ENCODE assay signal across 26 cellular contexts in the genomic region with DNA sequence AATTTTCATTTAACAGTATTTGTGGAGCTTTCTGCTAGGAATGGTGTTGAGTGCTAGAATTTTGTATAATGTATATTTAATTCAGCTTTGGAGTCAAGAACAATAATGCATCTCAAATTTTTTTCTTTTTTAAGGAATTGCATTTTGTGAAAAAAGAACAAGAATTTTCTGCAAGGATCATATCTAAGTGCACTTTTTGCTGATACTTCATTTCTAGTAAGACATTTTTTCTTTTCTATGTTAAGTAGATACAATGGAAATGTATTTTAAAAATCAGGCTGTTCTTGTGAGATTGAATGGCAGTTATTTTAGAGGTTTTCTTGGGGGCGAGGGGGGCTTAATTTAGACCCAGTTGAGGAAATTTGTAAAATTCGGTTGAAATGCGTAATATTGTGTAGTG. TPM values are rescaled to one million over a fixed set of nuclear protein-coding genes. Genes with fewer than 3 reads are reported as not detected.
DNase-seq lines count a peak whose midpoint lies in the region; ATAC-seq, FAIRE-seq and TF ChIP-seq lines count a peak whose summit lies in the region.
"Had no signal": no experiment of that assay in that cellular context is flagged by ENCODE, and none has a peak within 500 bp of the region (broad histone marks: within the 10 kb centered on the region; RNA-seq: fewer than 3 reads in every experiment).

No MANE protein-coding gene starts in this region.

- WGBS in A549 (ENCODE audit: missing lambda C conversion rate) = 94% methylated on average over 3 of the region's 3 CpGs
- WGBS in IMR-90 (ENCODE audit: extremely low coverage in 2 of 2, insufficient read length in 1 of 2), 2 experiments = no CpG with 5 or more reads among the region's 3 CpGs
- WGBS in K562 (ENCODE audit: insufficient coverage, low coverage, missing lambda C conversion rate) = 41% methylated on average over 3 of the region's 3 CpGs

- no peak overlapping the region for H3K4ac ChIP-seq in IMR-90 (ENCODE audit: low read depth, low read length)

- BruUV-seq in IMR-90 (replicated peaks; lab: Mats Ljungman, UMichigan) (no TSS peak), K562 (replicated peaks; lab: Mats Ljungman, UMichigan) (no TSS peak)

- H2BK120ac ChIP-seq in IMR-90 (ENCODE audit: low read depth, low read length) = no peak overlapping the region

- H3K9me3 ChIP-seq in A549 (no peaks in the 10 kb centered on the region), IMR-90 (ENCODE audit: control insufficient read depth, insufficient read depth, low read length) (no peaks in the 10 kb centered on the region), K562 (replicated peaks; ENCODE audit: control insufficient read depth, insufficient read depth, low read depth, low read length) (no peaks in the 10 kb centered on the region)
- H3K9me3 ChIP-seq: BE2C had no signal

- intact Hi-C loops in IMR-90 (cut with micrococcal nuclease) (no loop called here), K562 (cut with micrococcal nuclease) (no loop called here)

- no peak overlapping the region for H3K9ac ChIP-seq in IMR-90 (ENCODE audit: low read depth, low read length)
- H3K9ac ChIP-seq in K562 (ENCODE audit: insufficient read depth in 1 of 2, low read depth in 2 of 2, low read length in 2 of 2) = no peak overlapping the region
- H3K9ac ChIP-seq: BLaER1 had no signal

- no peak overlapping the region for H3K23ac ChIP-seq in IMR-90 (ENCODE audit: low read depth, low read length)

- H3K4me3 ChIP-seq in A549 = no peak overlapping the region
- H3K4me3 ChIP-seq in IMR-90 (ENCODE audit: insufficient read depth, low read depth, low read length) = no peak overlapping the region
- H3K4me3 ChIP-seq in K562 = no peak overlapping the region
- H3K4me3 ChIP-seq: BLaER1, GM12878 had no signal

- TF ChIP-seq CTCF in A549 (IDR thresholded peaks at IDR 0.05) (no peak), IMR-90 (conservative IDR thresholded peaks at IDR 0.05; ENCODE audit: low read depth, low read length) (no peak), K562 (IDR thresholded peaks at IDR 0.05 in 2 of 3, conservative IDR thresholded peaks at IDR 0.05 in 1 of 3; ENCODE audit: insufficient read depth in 2 of 3, low read depth in 1 of 3, low read length in 3 of 3) (no peak)

- no peak overlapping the region for H2AFZ ChIP-seq in IMR-90 (replicated peaks; ENCODE audit: low read length, poor library complexity)
- H2AFZ ChIP-seq in K562 (ENCODE audit: low read depth, low read length) = no peak overlapping the region

- no peak overlapping the region for H2BK20ac ChIP-seq in IMR-90 (ENCODE audit: low read depth, low read length)

- FAIRE-seq in A204.1 (lab: Jason Lieb, UNC) (peak; percentile 25), A549 (lab: Jason Lieb, UNC) (peak; percentile 32), K562 (lab: Jason Lieb, UNC) (no peak)
- FAIRE-seq: GM12878, GM12892, GM18507 had no signal

- H3K79me1 ChIP-seq in IMR-90 (ENCODE audit: low read depth in 1 of 2, low read length in 2 of 2) = peaks cover 27 to 46% of the 10 kb centered on the region in 2 experiments

- H3K27ac ChIP-seq in A549 (no peak overlapping the region), IMR-90 (ENCODE audit: insufficient read depth, low read length) (no peak overlapping the region), K562 (ENCODE audit: extremely low read depth, low read depth, low read length) (no peak overlapping the region)
- H3K27ac ChIP-seq: BLaER1 had no signal

- no peaks in the 10 kb centered on the region for H3K27me3 ChIP-seq in IMR-90 (ENCODE audit: control insufficient read depth, insufficient read depth, low read length)
- no peaks in the 10 kb centered on the region for H3K27me3 ChIP-seq in K562 (ENCODE audit: control insufficient read depth in 2 of 2, insufficient read depth in 2 of 2, low read length in 2 of 2)
- H3K27me3 ChIP-seq: BE2C, BLaER1 had no signal

- H3K9me1 ChIP-seq in IMR-90 (ENCODE audit: insufficient read depth, low read length) (0 out of 2 replicates have a peak, but pooled peaks cover 2% of the 10 kb centered on the region), K562 (ENCODE audit: control insufficient read depth, insufficient read depth, low read length) (no peaks in the 10 kb centered on the region)

- no peak for ATAC-seq in A549
- ATAC-seq in IMR-90 (ENCODE audit: low read depth) = no peak
- ATAC-seq in K562 = no peak
- no peak for ATAC-seq in HG02840 (IDR thresholded peaks at IDR 0.05; ENCODE audit: low FRiP score, unreplicated experiment)
- ATAC-seq: GM12878 had no signal

- TF ChIP-seq POLR2A in A549 (IDR thresholded peaks at IDR 0.05; ENCODE audit: low read length) (no peak), IMR-90 (IDR thresholded peaks at IDR 0.05; ENCODE audit: low read depth, low read length) (no peak), K562 (conservative IDR thresholded peaks at IDR 0.05) (no peak)

- H2AK5ac ChIP-seq in IMR-90 (ENCODE audit: low read depth, low read length) = no peak overlapping the region

- no peak overlapping the region for H2AK9ac ChIP-seq in IMR-90 (replicated peaks; ENCODE audit: low read depth, low read length, poor library complexity)

- dilution Hi-C loops in IMR-90 (cut with HindIII; ENCODE audit: low sequenced_read_pairs, unreplicated experiment) = no loop called here

- H3K14ac ChIP-seq in IMR-90 (replicated peaks; ENCODE audit: low read depth, low read length) = no peak overlapping the region

- CTCF ChIA-PET in A549 (lab: Yijun Ruan, JAX) = interaction anchor here (0.6 to 0.7 kb wide), 2 partner anchors 106 to 508 kb away, joined by 3 read pairs; no protein-coding TSS in a partner anchor
- CTCF ChIA-PET in IMR-90 (lab: Yijun Ruan, JAX) = no interaction called here
- CTCF ChIA-PET in K562 (lab: Yijun Ruan, JAX; ENCODE audit: low intra/inter-chr PET ratio) = no interaction called here

- H4K91ac ChIP-seq in IMR-90 (ENCODE audit: insufficient read depth, low read depth, low read length) = no peak overlapping the region

- H3K79me2 ChIP-seq in K562 (ENCODE audit: control insufficient read depth, insufficient read depth, low read length) = peaks cover 5% of the 10 kb centered on the region; the same call in 1 of the 3 replicates

- no peaks in the 10 kb centered on the region for H3K4me1 ChIP-seq in A549
- H3K4me1 ChIP-seq in IMR-90 (ENCODE audit: control insufficient read depth, insufficient read depth, low read length) = no peaks in the 10 kb centered on the region
- no peaks in the 10 kb centered on the region for H3K4me1 ChIP-seq in K562 (replicated peaks in 1 of 2; ENCODE audit: control insufficient read depth in 2 of 2, insufficient read depth in 2 of 2, low read length in 2 of 2)
- H3K4me1 ChIP-seq: BE2C had no signal

- TF ChIP-seq EP300 in A549 (IDR thresholded peaks at IDR 0.05) (no peak), K562 (IDR thresholded peaks at IDR 0.05; ENCODE audit: low read length) (no peak)

- no peak overlapping the region for H2BK5ac ChIP-seq in IMR-90 (ENCODE audit: low read depth, low read length, poor library complexity, severe bottlenecking)

- H3K4me2 ChIP-seq in A549 (no peak overlapping the region), IMR-90 (ENCODE audit: low read depth, low read length) (no peak overlapping the region), K562 (ENCODE audit: insufficient read depth, low read length) (no peak overlapping the region)
- H3K4me2 ChIP-seq: BLaER1 had no signal

- H3K36me3 ChIP-seq in IMR-90 (ENCODE audit: control insufficient read depth, insufficient read depth, low read length) (peaks cover 7% of the 10 kb centered on the region; the same call in 1 of the 2 replicates), K562 (ENCODE audit: control insufficient read depth, insufficient read depth, low read length) (no peaks in the 10 kb centered on the region)
- H3K36me3 ChIP-seq: BE2C had no signal

- no peak overlapping the region for H4K5ac ChIP-seq in IMR-90 (ENCODE audit: low read depth, low read length)

- in situ Hi-C loops in IMR-90 (cut with MboI; ENCODE audit: low sequenced_read_pairs) (no loop called here), K562 (cut with MboI) (no loop called here)

- DNase-seq in A549 (ENCODE audit: low read depth in 1 of 2, low spot score in 1 of 2) (no peak), IMR-90 (no peak), K562 (ENCODE audit: extremely low read depth in 1 of 4, low spot score in 3 of 4) (no peak), pons (ENCODE audit: low spot score) (no peak), foreskin melanocyte (no peak)
- DNase-seq: 8988T; ACHN; BE2C; C1 segment of cervical spinal cord; CD4-positive, alpha-beta memory T cell; CD4-positive, CD25-positive, alpha-beta regulatory T cell; CD8-positive, alpha-beta memory T cell; COR-L47; DMS 273 treated with DMSO at 0.1 percent for 48 hours; DMS153; DMS53; DMS79; DND-41; EL; GDM1 had no signal

- TF ChIP-seq RAD21 in A549 (conservative IDR thresholded peaks at IDR 0.05 in 1 of 2, IDR thresholded peaks at IDR 0.05 in 1 of 2) (no peak), IMR-90 (IDR thresholded peaks at IDR 0.05; ENCODE audit: low read length) (no peak), K562 (CRISPR knock-in tag; conservative IDR thresholded peaks at IDR 0.05 in 1 of 2, IDR thresholded peaks at IDR 0.05 in 1 of 2) (no peak)

- peaks cover 24% of the 10 kb centered on the region; the same call in 1 of the 2 replicates for H4K20me1 ChIP-seq in IMR-90 (ENCODE audit: insufficient read depth, low read length)
- H4K20me1 ChIP-seq in K562 (replicated peaks; ENCODE audit: control insufficient read depth, insufficient read depth, low read length) = no peaks in the 10 kb centered on the region

- POLR2A ChIA-PET in A549 (lab: Yijun Ruan, JAX) (no interaction called here), IMR-90 (lab: Charles Lee; ENCODE audit: unreplicated experiment) (no interaction called here), K562 (lab: Yijun Ruan, JAX) (no interaction called here)

- no peak overlapping the region for H3K18ac ChIP-seq in IMR-90 (ENCODE audit: low read depth, low read length)

- H3K56ac ChIP-seq in IMR-90 (ENCODE audit: extremely low read depth, insufficient read depth, low read length) = no peak overlapping the region

- no peak overlapping the region for H4K8ac ChIP-seq in IMR-90 (ENCODE audit: low read depth in 2 of 2, low read length in 2 of 2)

- no peak overlapping the region for H2BK15ac ChIP-seq in IMR-90 (ENCODE audit: low read depth, low read length)

RNA-seq across cellular contexts. Expression of gene MEF2A, which starts 32.5 kb away (rescaled TPM):
- polyA plus RNA-seq in A549 (2011; rRNA removed) = 34.1 and 43.4 TPM in 2 replicates
- polyA plus RNA-seq in A549 (2012; cell fraction: cytosol; rRNA removed) = 11.6 and 14.1 TPM in 2 replicates
- polyA plus RNA-seq in A549 (2012; cell fraction: nucleus; rRNA removed) = 23.1 and 23.8 TPM in 2 replicates
- polyA plus RNA-seq in A549 (2017; fragmentation: RNase III; extraction: RNeasy Plus Mini Kit Qiagen cat#74134 plus additional on column Dnase treatment) = 14.2 to 15.0 TPM (median 14.6 TPM) in 3 replicates
- 43.5 and 49.5 TPM in 2 replicates for polyA minus RNA-seq in A549 (2011; rRNA and poly(A)+ RNA removed)
- 16.7 and 20.8 TPM in 2 replicates for total RNA-seq in IMR-90 (2012; rRNA removed)
- polyA plus RNA-seq in IMR-90 (2012; rRNA removed) = 16.1 and 16.6 TPM in 2 replicates
- polyA plus RNA-seq in IMR-90 (2012; cell fraction: cytosol; rRNA removed) = 7.0 and 12.0 TPM in 2 replicates
- 43.0 and 72.9 TPM in 2 replicates for polyA plus RNA-seq in IMR-90 (2012; cell fraction: nucleus; rRNA removed; ENCODE audit: low replicate concordance)
- total RNA-seq in K562 (2011; cell fraction: chromatin; rRNA removed; ENCODE audit: low replicate concordance) = 8.8 and 37.5 TPM in 2 replicates
- total RNA-seq in K562 (2011; cell fraction: nucleolus; rRNA removed) = 4.5 and 5.9 TPM in 2 replicates
- total RNA-seq in K562 (2011; cell fraction: nucleoplasm; rRNA removed) = 6.2 and 9.9 TPM in 2 replicates
- 7.7 and 7.8 TPM in 2 replicates for total RNA-seq in K562 (2014; rRNA removed)
- 10.6 and 10.7 TPM in 2 replicates for total RNA-seq in K562 (2014; rRNA removed; fragmentation: Illumina TruSeq; extraction: Trizol)
- 7.6 and 8.3 TPM in 2 replicates for total RNA-seq in K562 (2015; rRNA removed; fragmentation: Illumina TruSeq; extraction: Trizol)
- total RNA-seq in K562 (2021) = 9.6 and 10.9 TPM in 2 replicates
- 8.8 and 9.7 TPM in 2 replicates for polyA plus RNA-seq in K562 (2011; rRNA removed)
- polyA plus RNA-seq in K562 (2011; cell fraction: cytosol; rRNA removed) = 5.3 and 5.4 TPM in 2 replicates
- polyA plus RNA-seq in K562 (2011; cell fraction: nucleus; rRNA removed) = 14.6 and 15.6 TPM in 2 replicates
- polyA plus RNA-seq in K562 (2012) = 5.6 and 7.3 TPM in 2 replicates
- 8.7 and 9.1 TPM in 2 replicates for polyA plus RNA-seq in K562 (2014; fragmentation: Illumina TruSeq; extraction: Trizol)
- 1 to 10 TPM; 1.6 to 2.1 TPM for polyA plus RNA-seq in K562 (2014; fragmentation: Nextera tagmentation; extraction: Ambion mirVana)
- polyA plus RNA-seq in K562 (2014; rRNA removed) = 7.6 and 18.7 TPM in 2 replicates
- 8.9 and 9.9 TPM in 2 replicates for polyA minus RNA-seq in K562 (2011; rRNA and poly(A)+ RNA removed)
- polyA minus RNA-seq in K562 (2011; cell fraction: cytosol; rRNA and poly(A)+ RNA removed) = 5.5 and 6.5 TPM in 2 replicates
- 11.2 and 14.4 TPM in 2 replicates for polyA minus RNA-seq in K562 (2011; cell fraction: nucleus; rRNA and poly(A)+ RNA removed)
